ENCODE assay signal across 1 cellular context in the genomic region with DNA sequence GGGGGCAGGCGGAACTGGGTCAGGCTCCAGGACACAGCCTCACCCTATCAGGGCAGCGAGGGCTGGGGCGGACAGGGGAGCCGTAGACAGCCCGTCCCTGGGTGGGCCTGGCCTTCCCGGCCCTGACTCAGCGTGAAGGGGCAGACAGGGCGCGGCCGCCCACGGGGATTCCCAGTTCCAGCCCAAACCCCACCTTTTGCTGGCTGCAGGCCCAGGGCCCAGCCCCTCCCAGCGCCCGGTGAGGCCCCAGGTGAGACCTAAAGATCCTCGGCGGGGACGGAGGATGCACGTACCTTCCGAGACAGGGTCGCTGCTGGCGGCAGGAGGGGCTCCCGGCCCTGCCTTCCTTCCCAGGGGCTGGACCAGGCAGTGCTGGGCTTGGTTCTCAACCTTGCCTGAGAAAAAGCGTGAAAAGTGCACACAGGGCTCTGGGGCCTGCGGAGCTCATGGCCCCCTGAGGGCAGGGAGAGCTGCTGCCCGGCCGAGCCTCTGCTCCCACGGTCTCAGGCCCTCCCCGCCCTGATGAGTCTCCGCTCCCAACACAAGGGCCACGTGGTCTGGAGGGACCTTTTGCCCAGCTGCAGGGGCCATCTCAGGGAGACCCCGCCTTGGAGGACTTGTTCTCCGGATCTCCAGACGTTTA.
TF ChIP-seq lines count a peak whose summit lies in the region.

No MANE protein-coding gene starts in this region.

TF ChIP-seq in GM23338, 12 proteins besides CTCF, POLR2A, EP300 and RAD21:
- TF ChIP-seq, protein P1, sequence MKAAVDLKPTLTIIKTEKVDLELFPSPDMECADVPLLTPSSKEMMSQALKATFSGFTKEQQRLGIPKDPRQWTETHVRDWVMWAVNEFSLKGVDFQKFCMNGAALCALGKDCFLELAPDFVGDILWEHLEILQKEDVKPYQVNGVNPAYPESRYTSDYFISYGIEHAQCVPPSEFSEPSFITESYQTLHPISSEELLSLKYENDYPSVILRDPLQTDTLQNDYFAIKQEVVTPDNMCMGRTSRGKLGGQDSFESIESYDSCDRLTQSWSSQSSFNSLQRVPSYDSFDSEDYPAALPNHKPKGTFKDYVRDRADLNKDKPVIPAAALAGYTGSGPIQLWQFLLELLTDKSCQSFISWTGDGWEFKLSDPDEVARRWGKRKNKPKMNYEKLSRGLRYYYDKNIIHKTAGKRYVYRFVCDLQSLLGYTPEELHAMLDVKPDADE (IDR thresholded peaks at IDR 0.05): no peak
- TF ChIP-seq ZNF331 (CRISPR knock-in tag; IDR thresholded peaks at IDR 0.05; ENCODE audit: low read depth) (no peak), CREB1 (CRISPR knock-in tag; IDR thresholded peaks at IDR 0.05; ENCODE audit: low read depth) (no peak), ZNF114 (CRISPR knock-in tag; IDR thresholded peaks at IDR 0.05) (no peak), POLR2AphosphoS5 (IDR thresholded peaks at IDR 0.05; ENCODE audit: low read depth) (no peak), STAT1 (IDR thresholded peaks at IDR 0.05; ENCODE audit: unreplicated experiment) (no peak), JUNB (IDR thresholded peaks at IDR 0.05; ENCODE audit: unreplicated experiment) (no peak), EZH2phosphoT487 (IDR thresholded peaks at IDR 0.05; ENCODE audit: unreplicated experiment) (no peak), NANOG (IDR thresholded peaks at IDR 0.05; ENCODE audit: borderline replicate concordance) (no peak), EZH2 (IDR thresholded peaks at IDR 0.05; ENCODE audit: low read depth, unreplicated experiment) (no peak)
- TF ChIP-seq, protein P2, sequence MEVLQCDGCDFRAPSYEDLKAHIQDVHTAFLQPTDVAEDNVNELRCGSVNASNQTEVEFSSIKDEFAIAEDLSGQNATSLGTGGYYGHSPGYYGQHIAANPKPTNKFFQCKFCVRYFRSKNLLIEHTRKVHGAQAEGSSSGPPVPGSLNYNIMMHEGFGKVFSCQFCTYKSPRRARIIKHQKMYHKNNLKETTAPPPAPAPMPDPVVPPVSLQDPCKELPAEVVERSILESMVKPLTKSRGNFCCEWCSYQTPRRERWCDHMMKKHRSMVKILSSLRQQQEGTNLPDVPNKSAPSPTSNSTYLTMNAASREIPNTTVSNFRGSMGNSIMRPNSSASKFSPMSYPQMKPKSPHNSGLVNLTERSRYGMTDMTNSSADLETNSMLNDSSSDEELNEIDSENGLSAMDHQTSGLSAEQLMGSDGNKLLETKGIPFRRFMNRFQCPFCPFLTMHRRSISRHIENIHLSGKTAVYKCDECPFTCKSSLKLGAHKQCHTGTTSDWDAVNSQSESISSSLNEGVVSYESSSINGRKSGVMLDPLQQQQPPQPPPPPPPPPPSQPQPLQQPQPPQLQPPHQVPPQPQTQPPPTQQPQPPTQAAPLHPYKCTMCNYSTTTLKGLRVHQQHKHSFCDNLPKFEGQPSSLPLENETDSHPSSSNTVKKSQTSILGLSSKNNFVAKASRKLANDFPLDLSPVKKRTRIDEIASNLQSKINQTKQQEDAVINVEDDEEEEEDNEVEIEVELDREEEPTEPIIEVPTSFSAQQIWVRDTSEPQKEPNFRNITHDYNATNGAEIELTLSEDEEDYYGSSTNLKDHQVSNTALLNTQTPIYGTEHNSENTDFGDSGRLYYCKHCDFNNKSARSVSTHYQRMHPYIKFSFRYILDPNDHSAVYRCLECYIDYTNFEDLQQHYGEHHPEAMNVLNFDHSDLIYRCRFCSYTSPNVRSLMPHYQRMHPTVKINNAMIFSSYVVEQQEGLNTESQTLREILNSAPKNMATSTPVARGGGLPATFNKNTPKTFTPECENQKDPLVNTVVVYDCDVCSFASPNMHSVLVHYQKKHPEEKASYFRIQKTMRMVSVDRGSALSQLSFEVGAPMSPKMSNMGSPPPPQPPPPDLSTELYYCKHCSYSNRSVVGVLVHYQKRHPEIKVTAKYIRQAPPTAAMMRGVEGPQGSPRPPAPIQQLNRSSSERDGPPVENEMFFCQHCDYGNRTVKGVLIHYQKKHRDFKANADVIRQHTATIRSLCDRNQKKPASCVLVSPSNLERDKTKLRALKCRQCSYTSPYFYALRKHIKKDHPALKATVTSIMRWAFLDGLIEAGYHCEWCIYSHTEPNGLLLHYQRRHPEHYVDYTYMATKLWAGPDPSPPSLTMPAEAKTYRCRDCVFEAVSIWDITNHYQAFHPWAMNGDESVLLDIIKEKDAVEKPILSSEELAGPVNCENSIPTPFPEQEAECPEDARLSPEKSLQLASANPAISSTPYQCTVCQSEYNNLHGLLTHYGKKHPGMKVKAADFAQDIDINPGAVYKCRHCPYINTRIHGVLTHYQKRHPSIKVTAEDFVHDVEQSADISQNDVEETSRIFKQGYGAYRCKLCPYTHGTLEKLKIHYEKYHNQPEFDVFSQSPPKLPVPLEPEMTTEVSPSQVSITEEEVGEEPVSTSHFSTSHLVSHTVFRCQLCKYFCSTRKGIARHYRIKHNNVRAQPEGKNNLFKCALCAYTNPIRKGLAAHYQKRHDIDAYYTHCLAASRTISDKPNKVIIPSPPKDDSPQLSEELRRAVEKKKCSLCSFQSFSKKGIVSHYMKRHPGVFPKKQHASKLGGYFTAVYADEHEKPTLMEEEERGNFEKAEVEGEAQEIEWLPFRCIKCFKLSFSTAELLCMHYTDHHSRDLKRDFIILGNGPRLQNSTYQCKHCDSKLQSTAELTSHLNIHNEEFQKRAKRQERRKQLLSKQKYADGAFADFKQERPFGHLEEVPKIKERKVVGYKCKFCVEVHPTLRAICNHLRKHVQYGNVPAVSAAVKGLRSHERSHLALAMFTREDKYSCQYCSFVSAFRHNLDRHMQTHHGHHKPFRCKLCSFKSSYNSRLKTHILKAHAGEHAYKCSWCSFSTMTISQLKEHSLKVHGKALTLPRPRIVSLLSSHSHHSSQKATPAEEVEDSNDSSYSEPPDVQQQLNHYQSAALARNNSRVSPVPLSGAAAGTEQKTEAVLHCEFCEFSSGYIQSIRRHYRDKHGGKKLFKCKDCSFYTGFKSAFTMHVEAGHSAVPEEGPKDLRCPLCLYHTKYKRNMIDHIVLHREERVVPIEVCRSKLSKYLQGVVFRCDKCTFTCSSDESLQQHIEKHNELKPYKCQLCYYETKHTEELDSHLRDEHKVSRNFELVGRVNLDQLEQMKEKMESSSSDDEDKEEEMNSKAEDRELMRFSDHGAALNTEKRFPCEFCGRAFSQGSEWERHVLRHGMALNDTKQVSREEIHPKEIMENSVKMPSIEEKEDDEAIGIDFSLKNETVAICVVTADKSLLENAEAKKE (CRISPR knock-in tag; IDR thresholded peaks at IDR 0.05): no peak
- TF ChIP-seq, protein P3, sequence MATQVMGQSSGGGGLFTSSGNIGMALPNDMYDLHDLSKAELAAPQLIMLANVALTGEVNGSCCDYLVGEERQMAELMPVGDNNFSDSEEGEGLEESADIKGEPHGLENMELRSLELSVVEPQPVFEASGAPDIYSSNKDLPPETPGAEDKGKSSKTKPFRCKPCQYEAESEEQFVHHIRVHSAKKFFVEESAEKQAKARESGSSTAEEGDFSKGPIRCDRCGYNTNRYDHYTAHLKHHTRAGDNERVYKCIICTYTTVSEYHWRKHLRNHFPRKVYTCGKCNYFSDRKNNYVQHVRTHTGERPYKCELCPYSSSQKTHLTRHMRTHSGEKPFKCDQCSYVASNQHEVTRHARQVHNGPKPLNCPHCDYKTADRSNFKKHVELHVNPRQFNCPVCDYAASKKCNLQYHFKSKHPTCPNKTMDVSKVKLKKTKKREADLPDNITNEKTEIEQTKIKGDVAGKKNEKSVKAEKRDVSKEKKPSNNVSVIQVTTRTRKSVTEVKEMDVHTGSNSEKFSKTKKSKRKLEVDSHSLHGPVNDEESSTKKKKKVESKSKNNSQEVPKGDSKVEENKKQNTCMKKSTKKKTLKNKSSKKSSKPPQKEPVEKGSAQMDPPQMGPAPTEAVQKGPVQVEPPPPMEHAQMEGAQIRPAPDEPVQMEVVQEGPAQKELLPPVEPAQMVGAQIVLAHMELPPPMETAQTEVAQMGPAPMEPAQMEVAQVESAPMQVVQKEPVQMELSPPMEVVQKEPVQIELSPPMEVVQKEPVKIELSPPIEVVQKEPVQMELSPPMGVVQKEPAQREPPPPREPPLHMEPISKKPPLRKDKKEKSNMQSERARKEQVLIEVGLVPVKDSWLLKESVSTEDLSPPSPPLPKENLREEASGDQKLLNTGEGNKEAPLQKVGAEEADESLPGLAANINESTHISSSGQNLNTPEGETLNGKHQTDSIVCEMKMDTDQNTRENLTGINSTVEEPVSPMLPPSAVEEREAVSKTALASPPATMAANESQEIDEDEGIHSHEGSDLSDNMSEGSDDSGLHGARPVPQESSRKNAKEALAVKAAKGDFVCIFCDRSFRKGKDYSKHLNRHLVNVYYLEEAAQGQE (IDR thresholded peaks at IDR 0.05; ENCODE audit: unreplicated experiment): no peak
